In genomic region chr20:59633646-59634045, GRCh38 we compare ENCODE assay signal across 25 cellular contexts. TPM values are rescaled to one million over a fixed set of nuclear protein-coding genes. Genes with fewer than 3 reads are reported as not detected.
DNase-seq lines count a peak whose midpoint lies in the region; ATAC-seq, FAIRE-seq and TF ChIP-seq lines count a peak whose summit lies in the region.
"Had no signal": no experiment of that assay in that cellular context is flagged by ENCODE, and none has a peak within 500 bp of the region (broad histone marks: within the 10 kb centered on the region; RNA-seq: fewer than 3 reads in every experiment).

No MANE protein-coding gene starts in this region.

- no peak overlapping the region for H3K27ac ChIP-seq in BLaER1 treated with 17β-estradiol and CSF1 and Interleukin-3, amounts not matched to agents 10 nM and 100 nM
- H3K27ac ChIP-seq in dorsolateral prefrontal cortex, result peak overlapping the region in 53 of 59 donors; percentile 4 to 100 (median 97)
- H3K27ac ChIP-seq in small intestine (ENCODE audit: low read depth in 1 of 2, low read length in 1 of 2), result no peak overlapping the region

- H3K27me3 ChIP-seq in BLaER1 treated with 17β-estradiol and CSF1 and Interleukin-3, amounts not matched to agents 10 nM and 100 nM, result no peaks in the 10 kb centered on the region
- no peaks in the 10 kb centered on the region for H3K27me3 ChIP-seq in dorsolateral prefrontal cortex
- no peaks in the 10 kb centered on the region for H3K27me3 ChIP-seq in small intestine (ENCODE audit: control insufficient read depth in 2 of 2, insufficient read depth in 2 of 2, low read length in 2 of 2)

- TF ChIP-seq CTCF in dorsolateral prefrontal cortex (IDR thresholded peaks at IDR 0.05 in 54 of 56, conservative IDR thresholded peaks at IDR 0.05 in 2 of 56; ENCODE audit: low read depth in 1 of 56, partially characterized antibody in 56 of 56) (no peak), omental fat pad (IDR thresholded peaks at IDR 0.05) (no peak)

- H3K4me3 ChIP-seq in BLaER1 treated with 17β-estradiol and CSF1 and Interleukin-3, amounts not matched to agents 10 nM and 100 nM, result no peak overlapping the region
- H3K4me3 ChIP-seq in dorsolateral prefrontal cortex (no peak overlapping the region), small intestine (ENCODE audit: low read depth in 1 of 2, low read length in 2 of 2) (no peak overlapping the region)
- H3K4me3 ChIP-seq: GM12878, GM23338, K562 had no signal

- ATAC-seq in omental fat pad (ENCODE audit: low FRiP score) (no peak), HG02840 (IDR thresholded peaks at IDR 0.05; ENCODE audit: low FRiP score, unreplicated experiment) (no peak)
- ATAC-seq: GM12878, HCT116, K562 had no signal

- FAIRE-seq in small intestine (lab: Jason Lieb, UNC), result peak; percentile 62
- FAIRE-seq: D721Med, GM12878, GM19239, H54, K562 had no signal

- H3K4me1 ChIP-seq in BLaER1 treated with 17β-estradiol and CSF1 and Interleukin-3, amounts not matched to agents 10 nM and 100 nM, result peaks cover 12 to 66% (median 58%) of the 10 kb centered on the region in 10 experiments
- no peaks in the 10 kb centered on the region for H3K4me1 ChIP-seq in small intestine (ENCODE audit: control insufficient read depth in 2 of 2, insufficient read depth in 1 of 2, low read depth in 1 of 2, low read length in 1 of 2)

- in situ Hi-C loops in G401 (cut with HindIII; ENCODE audit: low sequenced_read_pairs), result no loop called here

- H3K9me3 ChIP-seq in BLaER1 treated with 17β-estradiol and CSF1 and Interleukin-3, amounts not matched to agents 10 nM and 100 nM (replicated peaks in 1 of 11), result 0 out of 22 replicates have a peak, but pooled peaks cover 0 to 4% (median 0%) of the 10 kb centered on the region in 11 experiments
- no peaks in the 10 kb centered on the region for H3K9me3 ChIP-seq in small intestine (ENCODE audit: control insufficient read depth, low read depth)

- intact Hi-C loops in dorsolateral prefrontal cortex (cut with DNase I), result no loop called here

- H4K20me1 ChIP-seq in BLaER1 treated with 17β-estradiol and CSF1 and Interleukin-3, amounts not matched to agents 10 nM and 100 nM, result peaks cover 0 to 97% (median 20%) of the 10 kb centered on the region in 11 experiments; a peak in 10 of 22 replicates

- WGBS in small intestine, 3 donors, result 28 to 67% (median 44%) methylated on average over 2 of the region's 2 CpGs

- no peak overlapping the region for H3K9ac ChIP-seq in BLaER1 treated with 17β-estradiol and CSF1 and Interleukin-3, amounts not matched to agents 10 nM and 100 nM

- peak overlapping the region in 9 of 11 experiments; percentile 3 to 56 (median 15); a peak in 15 of 22 replicates for H3K4me2 ChIP-seq in BLaER1 treated with 17β-estradiol and CSF1 and Interleukin-3, amounts not matched to agents 10 nM and 100 nM
- H3K4me2 ChIP-seq: GM23338 had no signal

- DNase-seq in dorsolateral prefrontal cortex (no peak), kidney glomerular epithelial cell (lab: John Stamatoyannopoulos, UW) (peak; percentile 98), small intestine (peak; percentile 85), omental fat pad (ENCODE audit: low spot score) (no peak), G401 (ENCODE audit: low spot score) (no peak), NCI-H128 (lab: John Stamatoyannopoulos, UW; ENCODE audit: unreplicated experiment) (no peak)
- DNase-seq: 8988T; C1 segment of cervical spinal cord; CD4-positive, CD25-positive, alpha-beta regulatory T cell; CD8-positive, alpha-beta memory T cell; COR-L47; DMS153; DMS79; HFFc6; IMR-90 had no signal

- peaks cover 0 to 94% (median 16%) of the 10 kb centered on the region in 11 experiments; a peak in 13 of 22 replicates for H3K36me3 ChIP-seq in BLaER1 treated with 17β-estradiol and CSF1 and Interleukin-3, amounts not matched to agents 10 nM and 100 nM
- no peaks in the 10 kb centered on the region for H3K36me3 ChIP-seq in small intestine (ENCODE audit: control insufficient read depth in 2 of 2, insufficient read depth in 2 of 2, low read length in 2 of 2)

RNA-seq across cellular contexts. Expression of gene PHACTR3, which starts 29.3 kb away (rescaled TPM):
- 100 to 1,000 TPM in 74 of 120 experiments, 10 to 100 TPM in 46; 79.3 to 168 (median 106) TPM for total RNA-seq in dorsolateral prefrontal cortex
- 1 to 10 TPM; 1.9 to 5.2 (median 4.7) TPM for polyA plus RNA-seq in small intestine
- 10 to 100 TPM in 1 of 4 donors, 1 to 10 TPM in 1, under 1 TPM in 1, not detected in 1; 0.19 to 10.6 (median 1.4) TPM for total RNA-seq in omental fat pad
- not detected in 2 replicates for total RNA-seq in G401 (2014; rRNA removed; shearing (Covaris generic))
- total RNA-seq: CD4-positive, CD25-positive, alpha-beta regulatory T cell; CD8-positive, alpha-beta memory T cell; HFFc6; IMR-90; K562 had no signal
- polyA plus RNA-seq: AG04450; CD4-positive, CD25-positive, alpha-beta regulatory T cell; CD8-positive, alpha-beta memory T cell; IMR-90; K562 had no signal

Comparison
In these comparisons a context has a peak if more than half of its experiments do, and no peak if none do; other contexts are left out.
1. H3K27ac ChIP-seq: peak in dorsolateral prefrontal cortex (53 of 59); none in BLaER1 treated with 17β-estradiol and CSF1 and Interleukin-3, amounts not matched to agents 10 nM and 100 nM (0 of 11) and small intestine (0 of 2).
2. DNase-seq: peak in kidney glomerular epithelial cell (single experiment) and small intestine (single experiment); none in dorsolateral prefrontal cortex (0 of 10), omental fat pad (single experiment), G401 (single experiment) and NCI-H128 (single experiment).
3. RNA of gene PHACTR3, which starts 29.3 kb away (total RNA-seq): 79.3 to 168 TPM in dorsolateral prefrontal cortex; 0.19 to 10.6 TPM in omental fat pad and not detected in G401; every median in the first group is over 4 times any median in the second.